In genomic region chr17:32757963-32758362, GRCh38 we compare ENCODE assay signal across 1 cellular context.
TF ChIP-seq lines count a peak whose summit lies in the region.

No MANE protein-coding gene starts in this region.

TF ChIP-seq in GM23338, 12 proteins besides CTCF, POLR2A, EP300 and RAD21 (continued from another document):
- TF ChIP-seq REST (IDR thresholded peaks at IDR 0.05; ENCODE audit: unreplicated experiment) (no peak), STAT1 (IDR thresholded peaks at IDR 0.05; ENCODE audit: unreplicated experiment) (no peak), ZNF462 (CRISPR knock-in tag; IDR thresholded peaks at IDR 0.05) (no peak)
